In genomic region chr7:1915326-1915725, GRCh38 we compare ENCODE assay signal across 23 cellular contexts.
"Had no signal": no experiment of that assay in that cellular context is flagged by ENCODE, and none has a peak within 500 bp of the region (broad histone marks: within the 10 kb centered on the region; RNA-seq: fewer than 3 reads in every experiment).

No MANE protein-coding gene starts in this region.

- H3K27ac Mint-ChIP-seq: activated B cell treated with CpG ODN at 0.5 μM for 24 hours; activated CD4-positive, alpha-beta T cell treated with anti-CD3 and anti-CD28 coated beads, Interleukin-2, amount 10 ng/mL, durations not matched to agents 24 days and 14 days; activated CD8-positive, alpha-beta memory T cell treated with anti-CD3 and anti-CD28 coated beads, Interleukin-2, amount 10 ng/mL, durations not matched to agents 7 days and 5 days; activated naive CD4-positive, alpha-beta T cell treated with anti-CD3 and anti-CD28 coated beads, Interleukin-2, amount 50 U/mL, for 24 hours; activated T-cell treated with anti-CD3 and anti-CD28 coated beads, Interleukin-2, amount 50 U/mL, for 24 hours; activated T-helper 1 cell treated with anti-CD3 and anti-CD28 coated beads, Interleukin-12 subunit alpha, Interleukin-12 subunit beta, Interleukin-2, Interleukin-4 antibody, amounts not matched to agents 30 ng/mL and 10 ng/mL and 1 ng/mL, durations not matched to agents 14 hours and 24 hours and 36 hours; T-helper 17 cell had no signal

- ATAC-seq: activated CD8-positive, alpha-beta memory T cell treated with anti-CD3 and anti-CD28 coated beads, Interleukin-2, amount 10 ng/mL, durations not matched to agents 7 days and 5 days; T-helper 17 cell had no signal

- H3K27me3 ChIP-seq: breast epithelium, Peyer's patch had no signal

- H3K4me3 Mint-ChIP-seq: activated B cell treated with CpG ODN at 0.5 μM for 24 hours; activated CD4-positive, alpha-beta T cell treated with anti-CD3 and anti-CD28 coated beads, Interleukin-2, amount 10 ng/mL, durations not matched to agents 24 days and 14 days; activated CD8-positive, alpha-beta memory T cell treated with anti-CD3 and anti-CD28 coated beads, Interleukin-2, amount 10 ng/mL, durations not matched to agents 7 days and 5 days; activated naive CD4-positive, alpha-beta T cell treated with anti-CD3 and anti-CD28 coated beads, Interleukin-2, amount 50 U/mL, for 24 hours; activated T-cell treated with anti-CD3 and anti-CD28 coated beads, Interleukin-2, amount 50 U/mL, for 24 hours; activated T-helper 1 cell treated with anti-CD3 and anti-CD28 coated beads, Interleukin-12 subunit alpha, Interleukin-12 subunit beta, Interleukin-2, Interleukin-4 antibody, amounts not matched to agents 30 ng/mL and 10 ng/mL and 1 ng/mL, durations not matched to agents 14 hours and 24 hours and 36 hours; T-helper 17 cell had no signal

- H3K4me3 ChIP-seq: breast epithelium, Peyer's patch had no signal

- DNase-seq: activated B cell treated with CpG ODN at 0.5 μM for 24 hours; activated CD4-positive, alpha-beta T cell treated with anti-CD3 and anti-CD28 coated beads for 1 hour; activated CD4-positive, alpha-beta T cell treated with anti-CD3 and anti-CD28 coated beads, Interleukin-2, amount 10 ng/mL, durations not matched to agents 24 days and 14 days; activated CD4-positive, alpha-beta T cell treated with anti-CD3 and anti-CD28 coated beads, Interleukin-2, amount 50 U/mL, for 48 hours; activated CD8-positive, alpha-beta memory T cell treated with anti-CD3 and anti-CD28 coated beads, Interleukin-2, amount 10 ng/mL, durations not matched to agents 7 days and 5 days; activated effector memory CD4-positive, alpha-beta T cell treated with Interleukin-2 at 50 U/mL for 16 hours; activated naive CD4-positive, alpha-beta T cell; activated T-cell treated with anti-CD3 and anti-CD28 coated beads, Interleukin-2, amount 50 U/mL, for 24 hours; aorta; KG1; NCI-H1092; NCI-H1417; NCI-H1694; NCI-H2029; NCI-H510A treated with DMSO at 0.1 percent for 48 hours; NCI-H69; Peyer's patch; SHP77 treated with DMSO at 0.1 percent for 48 hours; T-helper 17 cell; T-helper 9 cell had no signal

- H3K36me3 ChIP-seq: breast epithelium, Peyer's patch had no signal

- H3K9me3 Mint-ChIP-seq: activated B cell treated with CpG ODN at 0.5 μM for 24 hours; activated CD4-positive, alpha-beta T cell treated with anti-CD3 and anti-CD28 coated beads, Interleukin-2, amount 10 ng/mL, durations not matched to agents 24 days and 14 days; activated naive CD4-positive, alpha-beta T cell treated with anti-CD3 and anti-CD28 coated beads, Interleukin-2, amount 50 U/mL, for 24 hours; activated T-cell treated with anti-CD3 and anti-CD28 coated beads, Interleukin-2, amount 50 U/mL, for 24 hours; activated T-helper 1 cell treated with anti-CD3 and anti-CD28 coated beads, Interleukin-12 subunit alpha, Interleukin-12 subunit beta, Interleukin-2, Interleukin-4 antibody, amounts not matched to agents 30 ng/mL and 10 ng/mL and 1 ng/mL, durations not matched to agents 14 hours and 24 hours and 36 hours had no signal

- H3K27me3 Mint-ChIP-seq: activated B cell treated with CpG ODN at 0.5 μM for 24 hours; activated naive CD4-positive, alpha-beta T cell treated with anti-CD3 and anti-CD28 coated beads, Interleukin-2, amount 50 U/mL, for 24 hours; T-helper 17 cell had no signal

- H3K9me3 ChIP-seq: breast epithelium, Peyer's patch had no signal

- H3K4me1 ChIP-seq: breast epithelium had no signal

- H3K27ac ChIP-seq: Peyer's patch had no signal
